ENCODE assay signal across 1 cellular context in the genomic region with DNA sequence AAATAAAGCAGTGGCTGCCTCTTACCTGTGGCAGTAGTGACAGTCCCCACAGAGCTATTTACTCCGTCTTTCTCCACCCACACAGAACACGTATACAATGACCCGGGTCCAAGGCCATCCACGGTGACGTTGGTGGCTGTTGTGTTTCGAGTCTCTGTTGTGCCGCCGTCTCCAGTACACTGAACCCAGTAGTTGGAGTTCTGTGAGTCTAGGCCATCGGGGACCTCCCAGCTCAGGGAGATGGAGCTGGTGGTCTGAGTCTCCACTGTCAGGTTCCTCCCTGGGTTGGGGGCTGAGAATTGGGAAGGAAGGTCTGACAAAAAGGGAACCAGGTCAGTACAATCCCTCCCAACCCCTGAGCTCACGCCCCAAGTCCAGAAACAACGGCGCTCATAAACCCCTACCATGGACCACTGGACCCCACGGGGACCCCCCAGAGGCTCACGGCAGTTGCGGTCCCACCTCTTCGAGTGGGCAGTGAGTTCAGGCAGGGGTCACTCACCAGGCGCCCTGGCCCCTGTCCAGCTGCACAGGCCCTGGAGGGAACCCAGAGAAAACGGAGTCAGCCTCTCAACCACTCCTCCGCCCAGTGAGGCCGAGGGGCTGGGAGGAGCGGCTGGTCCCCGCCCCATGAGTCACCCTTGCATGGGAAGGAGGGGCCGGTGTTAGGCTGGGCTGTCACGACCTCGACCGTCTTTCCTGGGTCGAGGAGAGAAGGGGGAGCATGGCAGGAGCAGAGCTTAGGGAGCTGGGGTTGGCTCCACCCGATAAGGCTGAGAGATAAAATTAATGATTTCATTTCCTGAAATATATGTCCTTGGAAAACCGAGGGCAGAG.
A peak's percentile ranks its signal among the peaks of the same experiment; 100 is the strongest.
TF ChIP-seq lines count a peak whose summit lies in the region.

No MANE protein-coding gene starts in this region.

TF ChIP-seq in SK-N-SH, 30 proteins besides CTCF, POLR2A, EP300 and RAD21:
- TF ChIP-seq POLR2AphosphoS5 (IDR thresholded peaks at IDR 0.05; ENCODE audit: low read depth, low read length) (no peak), EZH2phosphoT487 (IDR thresholded peaks at IDR 0.05; ENCODE audit: borderline replicate concordance, low read depth) (no peak), SMC3 (IDR thresholded peaks at IDR 0.05; ENCODE audit: low read depth, low read length) (no peak), FOXJ3 (CRISPR knock-in tag; IDR thresholded peaks at IDR 0.05) (0 out of 2 replicates have a peak, but pooled peaks have one; percentile 18), FOXM1 (IDR thresholded peaks at IDR 0.05; ENCODE audit: low read depth) (no peak), SIN3A (IDR thresholded peaks at IDR 0.05; ENCODE audit: borderline replicate concordance, low read depth, low read length) (no peak), ELF1 (IDR thresholded peaks at IDR 0.05) (no peak), RFX5 (IDR thresholded peaks at IDR 0.05; ENCODE audit: low read length) (no peak), MEF2A (IDR thresholded peaks at IDR 0.05; ENCODE audit: borderline replicate concordance, low read depth) (no peak), FOSL2 (IDR thresholded peaks at IDR 0.05; ENCODE audit: borderline replicate concordance, low read depth) (peak; percentile 94), TCF12 (IDR thresholded peaks at IDR 0.05) (peak; percentile 68), YY1 (IDR thresholded peaks at IDR 0.05; ENCODE audit: low read depth) (no peak), NRF1 (IDR thresholded peaks at IDR 0.05; ENCODE audit: low read depth, low read length) (no peak), JUND (IDR thresholded peaks at IDR 0.05) (peak; percentile 84), MXI1 (IDR thresholded peaks at IDR 0.05; ENCODE audit: low read depth, low read length) (peak; percentile 30; the same call in 1 of the 2 replicates), RCOR1 (IDR thresholded peaks at IDR 0.05; ENCODE audit: low read length) (0 out of 2 replicates have a peak, but pooled peaks have one; percentile 8), RXRA (IDR thresholded peaks at IDR 0.05; ENCODE audit: borderline replicate concordance, low read depth) (peak; percentile 91; the same call in 1 of the 2 replicates), GABPA (IDR thresholded peaks at IDR 0.05; ENCODE audit: low read depth) (no peak), TEAD4 (IDR thresholded peaks at IDR 0.05; ENCODE audit: borderline replicate concordance, insufficient read depth) (no peak), NFIC (IDR thresholded peaks at IDR 0.05; ENCODE audit: borderline replicate concordance) (peak; percentile 65), TAF1 (IDR thresholded peaks at IDR 0.05; ENCODE audit: borderline replicate concordance, low read depth, low read length) (no peak), GATA2 (CRISPR knock-in tag; IDR thresholded peaks at IDR 0.05) (peak; percentile 46; the same call in 1 of the 2 replicates), CHD2 (IDR thresholded peaks at IDR 0.05; ENCODE audit: low read length, partially characterized antibody) (no peak)
- TF ChIP-seq, protein P1, sequence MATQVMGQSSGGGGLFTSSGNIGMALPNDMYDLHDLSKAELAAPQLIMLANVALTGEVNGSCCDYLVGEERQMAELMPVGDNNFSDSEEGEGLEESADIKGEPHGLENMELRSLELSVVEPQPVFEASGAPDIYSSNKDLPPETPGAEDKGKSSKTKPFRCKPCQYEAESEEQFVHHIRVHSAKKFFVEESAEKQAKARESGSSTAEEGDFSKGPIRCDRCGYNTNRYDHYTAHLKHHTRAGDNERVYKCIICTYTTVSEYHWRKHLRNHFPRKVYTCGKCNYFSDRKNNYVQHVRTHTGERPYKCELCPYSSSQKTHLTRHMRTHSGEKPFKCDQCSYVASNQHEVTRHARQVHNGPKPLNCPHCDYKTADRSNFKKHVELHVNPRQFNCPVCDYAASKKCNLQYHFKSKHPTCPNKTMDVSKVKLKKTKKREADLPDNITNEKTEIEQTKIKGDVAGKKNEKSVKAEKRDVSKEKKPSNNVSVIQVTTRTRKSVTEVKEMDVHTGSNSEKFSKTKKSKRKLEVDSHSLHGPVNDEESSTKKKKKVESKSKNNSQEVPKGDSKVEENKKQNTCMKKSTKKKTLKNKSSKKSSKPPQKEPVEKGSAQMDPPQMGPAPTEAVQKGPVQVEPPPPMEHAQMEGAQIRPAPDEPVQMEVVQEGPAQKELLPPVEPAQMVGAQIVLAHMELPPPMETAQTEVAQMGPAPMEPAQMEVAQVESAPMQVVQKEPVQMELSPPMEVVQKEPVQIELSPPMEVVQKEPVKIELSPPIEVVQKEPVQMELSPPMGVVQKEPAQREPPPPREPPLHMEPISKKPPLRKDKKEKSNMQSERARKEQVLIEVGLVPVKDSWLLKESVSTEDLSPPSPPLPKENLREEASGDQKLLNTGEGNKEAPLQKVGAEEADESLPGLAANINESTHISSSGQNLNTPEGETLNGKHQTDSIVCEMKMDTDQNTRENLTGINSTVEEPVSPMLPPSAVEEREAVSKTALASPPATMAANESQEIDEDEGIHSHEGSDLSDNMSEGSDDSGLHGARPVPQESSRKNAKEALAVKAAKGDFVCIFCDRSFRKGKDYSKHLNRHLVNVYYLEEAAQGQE (IDR thresholded peaks at IDR 0.05; ENCODE audit: low read depth, low read length): no peak
- TF ChIP-seq, protein P2, sequence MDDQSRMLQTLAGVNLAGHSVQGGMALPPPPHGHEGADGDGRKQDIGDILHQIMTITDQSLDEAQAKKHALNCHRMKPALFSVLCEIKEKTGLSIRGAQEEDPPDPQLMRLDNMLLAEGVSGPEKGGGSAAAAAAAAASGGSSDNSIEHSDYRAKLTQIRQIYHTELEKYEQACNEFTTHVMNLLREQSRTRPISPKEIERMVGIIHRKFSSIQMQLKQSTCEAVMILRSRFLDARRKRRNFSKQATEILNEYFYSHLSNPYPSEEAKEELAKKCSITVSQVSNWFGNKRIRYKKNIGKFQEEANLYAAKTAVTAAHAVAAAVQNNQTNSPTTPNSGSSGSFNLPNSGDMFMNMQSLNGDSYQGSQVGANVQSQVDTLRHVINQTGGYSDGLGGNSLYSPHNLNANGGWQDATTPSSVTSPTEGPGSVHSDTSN (IDR thresholded peaks at IDR 0.05): peak; percentile 30; the same call in 1 of the 2 replicates
- TF ChIP-seq, protein P3, sequence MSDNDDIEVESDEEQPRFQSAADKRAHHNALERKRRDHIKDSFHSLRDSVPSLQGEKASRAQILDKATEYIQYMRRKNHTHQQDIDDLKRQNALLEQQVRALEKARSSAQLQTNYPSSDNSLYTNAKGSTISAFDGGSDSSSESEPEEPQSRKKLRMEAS (IDR thresholded peaks at IDR 0.05; ENCODE audit: low read depth): peak; percentile 63
- TF ChIP-seq, protein P4, sequence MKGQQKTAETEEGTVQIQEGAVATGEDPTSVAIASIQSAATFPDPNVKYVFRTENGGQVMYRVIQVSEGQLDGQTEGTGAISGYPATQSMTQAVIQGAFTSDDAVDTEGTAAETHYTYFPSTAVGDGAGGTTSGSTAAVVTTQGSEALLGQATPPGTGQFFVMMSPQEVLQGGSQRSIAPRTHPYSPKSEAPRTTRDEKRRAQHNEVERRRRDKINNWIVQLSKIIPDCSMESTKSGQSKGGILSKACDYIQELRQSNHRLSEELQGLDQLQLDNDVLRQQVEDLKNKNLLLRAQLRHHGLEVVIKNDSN (IDR thresholded peaks at IDR 0.05; ENCODE audit: borderline replicate concordance, low read depth): no peak
- TF ChIP-seq, protein P5, sequence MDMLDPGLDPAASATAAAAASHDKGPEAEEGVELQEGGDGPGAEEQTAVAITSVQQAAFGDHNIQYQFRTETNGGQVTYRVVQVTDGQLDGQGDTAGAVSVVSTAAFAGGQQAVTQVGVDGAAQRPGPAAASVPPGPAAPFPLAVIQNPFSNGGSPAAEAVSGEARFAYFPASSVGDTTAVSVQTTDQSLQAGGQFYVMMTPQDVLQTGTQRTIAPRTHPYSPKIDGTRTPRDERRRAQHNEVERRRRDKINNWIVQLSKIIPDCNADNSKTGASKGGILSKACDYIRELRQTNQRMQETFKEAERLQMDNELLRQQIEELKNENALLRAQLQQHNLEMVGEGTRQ (IDR thresholded peaks at IDR 0.05; ENCODE audit: borderline replicate concordance, low read depth, low read length): no peak
- TF ChIP-seq, protein P6, sequence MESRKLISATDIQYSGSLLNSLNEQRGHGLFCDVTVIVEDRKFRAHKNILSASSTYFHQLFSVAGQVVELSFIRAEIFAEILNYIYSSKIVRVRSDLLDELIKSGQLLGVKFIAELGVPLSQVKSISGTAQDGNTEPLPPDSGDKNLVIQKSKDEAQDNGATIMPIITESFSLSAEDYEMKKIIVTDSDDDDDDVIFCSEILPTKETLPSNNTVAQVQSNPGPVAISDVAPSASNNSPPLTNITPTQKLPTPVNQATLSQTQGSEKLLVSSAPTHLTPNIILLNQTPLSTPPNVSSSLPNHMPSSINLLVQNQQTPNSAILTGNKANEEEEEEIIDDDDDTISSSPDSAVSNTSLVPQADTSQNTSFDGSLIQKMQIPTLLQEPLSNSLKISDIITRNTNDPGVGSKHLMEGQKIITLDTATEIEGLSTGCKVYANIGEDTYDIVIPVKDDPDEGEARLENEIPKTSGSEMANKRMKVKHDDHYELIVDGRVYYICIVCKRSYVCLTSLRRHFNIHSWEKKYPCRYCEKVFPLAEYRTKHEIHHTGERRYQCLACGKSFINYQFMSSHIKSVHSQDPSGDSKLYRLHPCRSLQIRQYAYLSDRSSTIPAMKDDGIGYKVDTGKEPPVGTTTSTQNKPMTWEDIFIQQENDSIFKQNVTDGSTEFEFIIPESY (IDR thresholded peaks at IDR 0.05; ENCODE audit: borderline replicate concordance, low read depth): no peak
- TF ChIP-seq, protein P7, sequence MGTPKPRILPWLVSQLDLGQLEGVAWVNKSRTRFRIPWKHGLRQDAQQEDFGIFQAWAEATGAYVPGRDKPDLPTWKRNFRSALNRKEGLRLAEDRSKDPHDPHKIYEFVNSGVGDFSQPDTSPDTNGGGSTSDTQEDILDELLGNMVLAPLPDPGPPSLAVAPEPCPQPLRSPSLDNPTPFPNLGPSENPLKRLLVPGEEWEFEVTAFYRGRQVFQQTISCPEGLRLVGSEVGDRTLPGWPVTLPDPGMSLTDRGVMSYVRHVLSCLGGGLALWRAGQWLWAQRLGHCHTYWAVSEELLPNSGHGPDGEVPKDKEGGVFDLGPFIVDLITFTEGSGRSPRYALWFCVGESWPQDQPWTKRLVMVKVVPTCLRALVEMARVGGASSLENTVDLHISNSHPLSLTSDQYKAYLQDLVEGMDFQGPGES (IDR thresholded peaks at IDR 0.05; ENCODE audit: low read depth, low read length): no peak
